1 cellular context compared by ENCODE assay signal in the genomic region with DNA sequence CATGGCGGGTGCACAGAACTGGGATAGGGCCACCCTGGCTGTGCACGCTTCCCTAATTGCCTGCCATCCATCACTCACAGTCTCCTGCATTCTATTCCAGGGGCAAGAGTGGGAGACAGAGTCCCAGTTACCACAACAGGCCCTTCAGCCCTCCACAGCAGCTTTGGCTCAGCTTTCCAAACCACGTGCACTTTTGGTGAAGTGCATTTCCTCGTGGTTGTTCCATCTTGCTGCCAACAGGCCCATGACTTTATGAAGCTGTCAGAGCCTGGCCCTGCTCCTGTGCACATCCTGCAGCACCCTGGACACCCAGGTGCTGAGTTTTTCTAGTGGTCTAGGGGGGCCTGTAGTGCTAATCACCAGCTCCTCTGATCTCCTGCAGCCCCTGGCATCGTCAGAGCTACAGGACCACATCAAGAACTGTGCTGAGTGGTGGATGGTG.
TF ChIP-seq lines count a peak whose summit lies in the region.

No MANE protein-coding gene starts in this region.

TF ChIP-seq in H1, 55 proteins besides CTCF, POLR2A, EP300 and RAD21 (continued from another document):
- TF ChIP-seq TEAD4 (IDR thresholded peaks at IDR 0.05; ENCODE audit: low read depth, low read length) (no peak), HDAC2 (IDR thresholded peaks at IDR 0.05; ENCODE audit: borderline replicate concordance in 1 of 2, low read depth in 2 of 2, low read length in 2 of 2) (no peak), RNF2 (IDR thresholded peaks at IDR 0.05; ENCODE audit: borderline replicate concordance, low read depth, low read length, missing control alignments, poor library complexity, severe bottlenecking) (no peak), BCL11A (IDR thresholded peaks at IDR 0.05; ENCODE audit: low read depth in 2 of 2, low read length in 2 of 2) (no peak), ASH2L (IDR thresholded peaks at IDR 0.05; ENCODE audit: low read length) (no peak), PHF8 (conservative IDR thresholded peaks at IDR 0.05; ENCODE audit: low read depth, low read length) (no peak), KDM1A (IDR thresholded peaks at IDR 0.05; ENCODE audit: borderline replicate concordance, low read length) (no peak), TAF7 (optimal IDR thresholded peaks at IDR 0.05; ENCODE audit: borderline replicate concordance, low read depth, low read length) (no peak)
TF ChIP-seq in H1: peak in this region for 0.
